In the genomic region with DNA sequence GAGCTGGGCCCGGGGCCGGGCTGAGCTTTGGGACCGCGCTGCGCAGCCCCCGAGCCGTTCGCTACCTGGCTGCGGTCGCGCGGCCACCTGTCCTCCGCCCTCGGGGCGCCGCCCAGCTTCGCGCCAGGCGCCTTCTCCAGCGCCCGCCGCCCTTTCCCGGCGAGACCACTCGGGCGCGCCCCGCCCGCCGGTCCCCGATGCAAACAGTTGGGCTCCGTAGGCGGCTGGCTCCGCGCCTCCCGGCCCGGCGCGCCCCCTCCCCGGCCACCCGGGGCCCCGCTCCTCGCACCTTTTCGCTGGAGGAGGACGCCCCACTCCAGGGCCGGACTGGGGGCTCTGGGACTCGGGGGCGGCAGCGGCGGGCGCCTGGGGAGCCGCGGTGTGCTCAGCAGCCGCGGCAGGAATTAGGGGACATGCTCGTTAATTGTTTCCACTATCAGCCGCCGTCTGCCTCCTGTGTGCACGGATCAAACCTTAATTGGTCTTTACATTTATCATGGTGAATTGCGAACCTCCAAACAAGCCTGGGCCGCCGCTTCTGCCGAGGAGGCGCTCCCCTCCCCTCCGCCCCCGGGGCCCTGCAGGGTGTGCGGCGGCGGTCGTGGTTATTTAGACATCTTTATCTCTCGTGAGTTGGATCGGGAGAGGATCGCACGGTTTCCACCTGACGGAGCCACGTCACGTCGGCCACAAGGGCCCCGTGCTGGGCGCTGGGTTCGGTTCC, we compare ENCODE assay signal across 9 cellular contexts. TPM values are rescaled to one million over a fixed set of nuclear protein-coding genes. Genes with fewer than 3 reads are reported as not detected.
A peak's percentile ranks its signal among the peaks of the same experiment; 100 is the strongest.
DNase-seq lines count a peak whose midpoint lies in the region; ATAC-seq, FAIRE-seq and TF ChIP-seq lines count a peak whose summit lies in the region.
"Had no signal": no experiment of that assay in that cellular context is flagged by ENCODE, and none has a peak within 500 bp of the region (broad histone marks: within the 10 kb centered on the region; RNA-seq: fewer than 3 reads in every experiment).

No MANE protein-coding gene starts in this region.

- intact Hi-C loops in Caco-2 (cut with micrococcal nuclease; ENCODE audit: unreplicated experiment) (loop anchor here (5.0 kb wide), 2 partner anchors 240 to 335 kb away; no protein-coding TSS in a partner anchor), K562 (cut with micrococcal nuclease) (no loop called here)

- no peaks in the 10 kb centered on the region for H3K9me1 ChIP-seq in K562 (ENCODE audit: control insufficient read depth, insufficient read depth, low read length)

- FAIRE-seq in K562 (lab: Jason Lieb, UNC) = no peak

- no peak for TF ChIP-seq CTCF in Caco-2 (IDR thresholded peaks at IDR 0.05; ENCODE audit: insufficient read depth in 1 of 2, low read depth in 1 of 2, low read length in 1 of 2, severe bottlenecking in 1 of 2, unreplicated experiment in 1 of 2)
- TF ChIP-seq CTCF in K562 (IDR thresholded peaks at IDR 0.05 in 2 of 3, conservative IDR thresholded peaks at IDR 0.05 in 1 of 3; ENCODE audit: insufficient read depth in 2 of 3, low read depth in 1 of 3, low read length in 3 of 3) = no peak
- TF ChIP-seq CTCF in lung (IDR thresholded peaks at IDR 0.05; ENCODE audit: control extremely low read depth, extremely low read depth) = no peak
- no peak for TF ChIP-seq CTCF in upper lobe of left lung (IDR thresholded peaks at IDR 0.05)

- ATAC-seq in GM19397 (IDR thresholded peaks at IDR 0.05; ENCODE audit: unreplicated experiment) (peak; percentile 16), HG03442 (IDR thresholded peaks at IDR 0.05; ENCODE audit: unreplicated experiment) (peak; percentile 19), K562 (no peak), lung (ENCODE audit: insufficient read depth, low FRiP score) (no peak), upper lobe of left lung (ENCODE audit: low FRiP score in 2 of 2) (peak in 1 of 2 donors; percentile 36)

- H3K4me1 ChIP-seq in Caco-2 (0 out of 2 replicates have a peak, but pooled peaks cover 5% of the 10 kb centered on the region), K562 (replicated peaks in 1 of 2; ENCODE audit: control insufficient read depth in 2 of 2, insufficient read depth in 2 of 2, low read length in 2 of 2) (peaks cover 0 to 22% of the 10 kb centered on the region in 2 experiments; a peak in 3 of 5 replicates), lung (ENCODE audit: control insufficient read depth in 2 of 2, insufficient read depth in 2 of 2, low read length in 2 of 2) (peaks cover 0 to 13% of the 10 kb centered on the region in 2 donors), upper lobe of left lung (peaks cover 18 to 25% (median 22%) of the 10 kb centered on the region in 4 donors)

- in situ Hi-C loops in K562 (cut with MboI) = no loop called here

- no peaks in the 10 kb centered on the region; the same call in 1 of the 2 replicates for H4K20me1 ChIP-seq in K562 (replicated peaks; ENCODE audit: control insufficient read depth, insufficient read depth, low read length)

- TF ChIP-seq RAD21 in K562 (CRISPR knock-in tag; conservative IDR thresholded peaks at IDR 0.05 in 1 of 2, IDR thresholded peaks at IDR 0.05 in 1 of 2) = no peak

- no peak overlapping the region for H2AFZ ChIP-seq in K562 (ENCODE audit: low read depth, low read length)

- TF ChIP-seq POLR2A in K562 (conservative IDR thresholded peaks at IDR 0.05) = no peak
- no peak for TF ChIP-seq POLR2A in upper lobe of left lung (IDR thresholded peaks at IDR 0.05)

- H3K27ac Mint-ChIP-seq in Caco-2 (ENCODE audit: unreplicated experiment) = no peak overlapping the region

- H3K27ac ChIP-seq in K562 (ENCODE audit: extremely low read depth, low read depth, low read length) (no peak overlapping the region), lung (ENCODE audit: low read depth in 1 of 2, low read length in 1 of 2) (peak overlapping the region in 1 of 2 donors; percentile 23), upper lobe of left lung (peak overlapping the region in 3 of 4 donors; percentile 63 to 80 (median 71))
- H3K27ac ChIP-seq: epithelial cell of prostate had no signal

- TF ChIP-seq EP300 in K562 (IDR thresholded peaks at IDR 0.05; ENCODE audit: low read length) (no peak), upper lobe of left lung (IDR thresholded peaks at IDR 0.05) (no peak)

- no peaks in the 10 kb centered on the region for H3K36me3 Mint-ChIP-seq in Caco-2 (ENCODE audit: insufficient read depth, unreplicated experiment)

- peak in 1 of 2 experiments; percentile 4 for DNase-seq in Caco-2
- no peak for DNase-seq in K562 (ENCODE audit: extremely low read depth in 1 of 4, low spot score in 3 of 4)
- DNase-seq in lung (ENCODE audit: low spot score) = no peak
- peak in 1 of 2 donors; percentile 87 for DNase-seq in upper lobe of left lung
- no peak for DNase-seq in Kasumi-1 (lab: John Stamatoyannopoulos, UW)
- no peak for DNase-seq in COR-L47 (lab: John Stamatoyannopoulos, UW)

- peaks cover 33% of the 10 kb centered on the region for H3K27me3 Mint-ChIP-seq in Caco-2 (ENCODE audit: insufficient read depth, unreplicated experiment)

- peaks cover 6% of the 10 kb centered on the region for H3K4me1 Mint-ChIP-seq in Caco-2 (ENCODE audit: low read depth, unreplicated experiment)

- peaks cover 2% of the 10 kb centered on the region; the same call in 1 of the 2 replicates for H3K27me3 ChIP-seq in Caco-2 (replicated peaks; ENCODE audit: control insufficient read depth, insufficient read depth, low read length)
- H3K27me3 ChIP-seq in K562 (ENCODE audit: control insufficient read depth in 2 of 2, insufficient read depth in 2 of 2, low read length in 2 of 2) = peaks cover 8 to 32% of the 10 kb centered on the region in 2 experiments; a peak in 4 of 5 replicates
- H3K27me3 ChIP-seq in lung (ENCODE audit: control insufficient read depth, insufficient read depth) = peaks cover 5% of the 10 kb centered on the region
- H3K27me3 ChIP-seq in upper lobe of left lung = peaks cover 2 to 24% (median 13%) of the 10 kb centered on the region in 4 donors

- H3K9me3 ChIP-seq in Caco-2 (no peaks in the 10 kb centered on the region), K562 (replicated peaks; ENCODE audit: control insufficient read depth, insufficient read depth, low read depth, low read length) (no peaks in the 10 kb centered on the region), lung (ENCODE audit: control insufficient read depth in 2 of 2, insufficient read depth in 1 of 2, low read length in 1 of 2) (peaks cover 0 to 3% of the 10 kb centered on the region in 2 donors), upper lobe of left lung (no peaks in the 10 kb centered on the region)

- H3K79me2 ChIP-seq in K562 (ENCODE audit: control insufficient read depth, insufficient read depth, low read length) = no peaks in the 10 kb centered on the region

- CTCF ChIA-PET in Caco-2 (lab: Charles Lee) (no interaction called here), K562 (lab: Yijun Ruan, JAX; ENCODE audit: low intra/inter-chr PET ratio) (no interaction called here)

- POLR2A ChIA-PET in Caco-2 (lab: Charles Lee) (interaction anchor here (0.5 kb wide), 1 partner anchor 247 kb away, joined by 10 read pairs; no protein-coding TSS in a partner anchor), K562 (lab: Yijun Ruan, JAX) (no interaction called here)

- H3K9ac ChIP-seq in K562 (ENCODE audit: insufficient read depth in 1 of 2, low read depth in 2 of 2, low read length in 2 of 2) = no peak overlapping the region

- 21% methylated on average over 27 of the region's 81 CpGs for WGBS in K562 (ENCODE audit: insufficient coverage, low coverage, missing lambda C conversion rate)
- WGBS in lung, 2 donors = 1 to 2% methylated on average over 48 to 81 of the region's 81 CpGs
- WGBS in upper lobe of left lung, 2 donors = 1% methylated on average over 55 of the region's 81 CpGs; no CpG with 5 or more reads in 1 of the 2 donors

- H3K4me2 ChIP-seq in K562 (ENCODE audit: insufficient read depth, low read length) = no peak overlapping the region

- BruUV-seq in Caco-2 (replicated peaks; lab: Mats Ljungman, UMichigan) = no TSS peak
- BruUV-seq in K562 (replicated peaks; lab: Mats Ljungman, UMichigan) = no TSS peak

- H3K36me3 ChIP-seq in Caco-2 (ENCODE audit: control insufficient read depth, insufficient read depth, low read length) (no peaks in the 10 kb centered on the region), K562 (ENCODE audit: control insufficient read depth, insufficient read depth, low read length) (no peaks in the 10 kb centered on the region), lung (ENCODE audit: control insufficient read depth in 2 of 2, insufficient read depth in 2 of 2, low read length in 2 of 2) (no peaks in the 10 kb centered on the region), upper lobe of left lung (no peaks in the 10 kb centered on the region)

- H3K4me3 ChIP-seq in Caco-2 (ENCODE audit: low read depth, low read length) (peak overlapping the region; percentile 43; the same call in 1 of the 2 replicates), K562 (0 out of 2 replicates have a peak overlapping the region, but pooled peaks have one; percentile 3), lung (peak overlapping the region; percentile 30), upper lobe of left lung (peak overlapping the region; percentile 43 to 62 (median 56))

- H3K9me3 Mint-ChIP-seq in Caco-2 (ENCODE audit: unreplicated experiment) = no peaks in the 10 kb centered on the region

- peak overlapping the region; percentile 73 for H3K4me3 Mint-ChIP-seq in Caco-2 (ENCODE audit: unreplicated experiment)

TF ChIP-seq in K562, 482 proteins besides CTCF, POLR2A, EP300 and RAD21 (continues in another document):
- TF ChIP-seq JUNB (CRISPR knock-in tag; conservative IDR thresholded peaks at IDR 0.05) = no peak
- TF ChIP-seq ADNP (tag; IDR thresholded peaks at IDR 0.05) = no peak

RNA-seq across cellular contexts. Expression of gene CNR1, which starts 0.9 kb away (rescaled TPM):
- total RNA-seq in Caco-2 (2022) (not detected in 2 replicates), K562 (2014; rRNA removed) (0.94 and 1.1 TPM in 2 replicates), K562 (2014; rRNA removed; fragmentation: Illumina TruSeq; extraction: Trizol) (1.4 and 1.5 TPM in 2 replicates), K562 (2015; rRNA removed; fragmentation: Illumina TruSeq; extraction: Trizol) (1.7 and 1.9 TPM in 2 replicates), K562 (2021) (1.5 and 1.9 TPM in 2 replicates), lung (10 to 100 TPM in 1 of 2 donors, under 1 TPM in 1; 0.85 to 18.3 TPM), upper lobe of left lung (10 to 100 TPM in 3 of 6 donors, 1 to 10 TPM in 3; 7.3 to 19.0 (median 10.3) TPM)
- total RNA-seq in K562 (2011; cell fraction: chromatin; rRNA removed; ENCODE audit: low replicate concordance) = 0.44 and 1.4 TPM in 2 replicates
- total RNA-seq in K562 (2011; cell fraction: nucleolus; rRNA removed) = 0.17 and 0.53 TPM in 2 replicates
- 0.44 and 0.53 TPM in 2 replicates for total RNA-seq in K562 (2011; cell fraction: nucleoplasm; rRNA removed)
- polyA plus RNA-seq in K562 (2011; rRNA removed) (0.31 TPM in 1 of 2 replicates, not detected in the other), K562 (2014; fragmentation: Illumina TruSeq; extraction: Trizol) (0.87 and 1.3 TPM in 2 replicates), K562 (2014; fragmentation: Nextera tagmentation; extraction: Ambion mirVana) (under 1 TPM; 0.50 to 0.56 TPM), K562 (2014; rRNA removed) (0.43 and 0.94 TPM in 2 replicates), lung (1 to 10 TPM; 3.5 to 7.6 TPM)
- 0.07 and 0.24 TPM in 2 replicates for polyA plus RNA-seq in K562 (2011; cell fraction: cytosol; rRNA removed)
- 0.43 and 1.8 TPM in 2 replicates for polyA plus RNA-seq in K562 (2011; cell fraction: nucleus; rRNA removed)
- 0.90 and 1.3 TPM in 2 replicates for polyA plus RNA-seq in K562 (2012)
- 0.18 and 1.4 TPM in 2 replicates for polyA minus RNA-seq in K562 (2011; rRNA and poly(A)+ RNA removed)
- 0.64 TPM in 1 of 2 replicates, not detected in the other for polyA minus RNA-seq in K562 (2011; cell fraction: cytosol; rRNA and poly(A)+ RNA removed)
- polyA minus RNA-seq in K562 (2011; cell fraction: nucleus; rRNA and poly(A)+ RNA removed) = 0.13 and 1.2 TPM in 2 replicates

Comparison
In these comparisons a context has a peak if more than half of its experiments do, and no peak if none do; other contexts are left out.
1. H3K4me3 ChIP-seq: peak in every context shown above with its lines; median percentile 56 in upper lobe of left lung; 43 in Caco-2; 30 in lung; 3 in K562.
2. ATAC-seq: peak in GM19397 (single experiment) and HG03442 (single experiment); none in K562 (single experiment) and lung (single experiment).